ENCODE assay signal across 29 cellular contexts in genomic region chr16:84763164-84763563, GRCh38.
"Had no signal": no experiment of that assay in that cellular context is flagged by ENCODE, and none has a peak within 500 bp of the region (broad histone marks: within the 10 kb centered on the region; RNA-seq: fewer than 3 reads in every experiment).

No MANE protein-coding gene starts in this region.

- H3K4me1 ChIP-seq: neural progenitor cell, vagina had no signal

- H3K4me3 ChIP-seq: neural progenitor cell, psoas muscle, skin epidermis, smooth muscle cell, spleen, stomach, thoracic aorta, thyroid gland, tibial nerve, upper lobe of left lung, vagina had no signal

- H2AFZ ChIP-seq: neural progenitor cell, parathyroid adenoma had no signal

- H3K27ac Mint-ChIP-seq: natural killer cell; nephron; neural progenitor cell; progenitor cell of endocrine pancreas; stimulated activated memory B cell treated with anti-CD40 and anti-IgM and Interleukin-4, amounts not matched to agents 10 μg/mL and 1 μg/mL and 100 μg/mL, for 72 hours had no signal

- DNase-seq: naive thymus-derived CD4-positive, alpha-beta T cell; natural killer cell; nucleus accumbens; posterior cingulate gyrus; psoas muscle; right cardiac atrium; spleen; stimulated activated CD4-positive, alpha-beta T cell treated with anti-CD3 and anti-CD28 coated beads, Interleukin-12 subunit alpha, Interleukin-12 subunit beta, amount 100 ng/mL, for 4 hours; stimulated activated CD4-positive, alpha-beta T cell treated with anti-CD3 and anti-CD28 coated beads, Interleukin-1b, Interleukin-23, amount 100 ng/mL, for 48 hours; stimulated activated CD4-positive, alpha-beta T cell treated with anti-CD3 and anti-CD28 coated beads, Interleukin-4, amount 100 ng/mL, for 1 hour; stimulated activated CD4-positive, alpha-beta T cell treated with anti-CD3 and anti-CD28 coated beads, Interleukin-4, amount 100 ng/mL, for 4 hours; stimulated activated CD8-positive, alpha-beta memory T cell treated with anti-CD3 and anti-CD28 coated beads, Interleukin-4, amount 100 ng/mL, for 48 hours; stimulated activated naive CD4-positive, alpha-beta T cell; stimulated activated naive CD8-positive, alpha-beta T cell treated with anti-CD3 and anti-CD28 coated beads, Interleukin-15, Interleukin-2, amounts not matched to agents 100 U/mL and 50 U/mL, for 24 hours; stomach; thyroid gland; trophoblast cell; upper lobe of left lung had no signal

- H3K27ac ChIP-seq: neural progenitor cell, parathyroid adenoma, psoas muscle, skin epidermis, stomach, thoracic aorta, thyroid gland, tibial nerve, vagina had no signal

- H3K4me1 Mint-ChIP-seq: neural progenitor cell had no signal

- H3K4me2 ChIP-seq: neural progenitor cell, smooth muscle cell had no signal

- H3K9me3 ChIP-seq: psoas muscle, spleen, stomach, thoracic aorta, thyroid gland, tibial nerve, upper lobe of left lung, vagina had no signal

- H3K4me3 Mint-ChIP-seq: naive thymus-derived CD4-positive, alpha-beta T cell; natural killer cell; nephron; neural progenitor cell; stimulated activated memory B cell treated with anti-CD40 and anti-IgM and Interleukin-4, amounts not matched to agents 10 μg/mL and 1 μg/mL and 100 μg/mL, for 72 hours had no signal

- H3K27me3 ChIP-seq: neural progenitor cell, spleen, stomach, thyroid gland, tibial nerve, upper lobe of left lung, vagina had no signal

- ATAC-seq: naive thymus-derived CD4-positive, alpha-beta T cell; natural killer cell; right cardiac atrium; sciatic nerve; stimulated activated memory B cell treated with anti-CD40 and anti-IgM and Interleukin-4, amounts not matched to agents 10 μg/mL and 1 μg/mL and 100 μg/mL, for 72 hours; stimulated activated naive CD8-positive, alpha-beta T cell treated with anti-CD3 and anti-CD28 coated beads, Interleukin-15, Interleukin-2, amounts not matched to agents 100 U/mL and 50 U/mL, for 24 hours had no signal

- H3K9ac ChIP-seq: neural progenitor cell, parathyroid adenoma had no signal

- H3K27me3 Mint-ChIP-seq: naive thymus-derived CD4-positive, alpha-beta T cell; progenitor cell of endocrine pancreas; stimulated activated memory B cell treated with anti-CD40 and anti-IgM and Interleukin-4, amounts not matched to agents 10 μg/mL and 1 μg/mL and 100 μg/mL, for 72 hours had no signal
